ENCODE assay signal across 2 cellular contexts in the genomic region with DNA sequence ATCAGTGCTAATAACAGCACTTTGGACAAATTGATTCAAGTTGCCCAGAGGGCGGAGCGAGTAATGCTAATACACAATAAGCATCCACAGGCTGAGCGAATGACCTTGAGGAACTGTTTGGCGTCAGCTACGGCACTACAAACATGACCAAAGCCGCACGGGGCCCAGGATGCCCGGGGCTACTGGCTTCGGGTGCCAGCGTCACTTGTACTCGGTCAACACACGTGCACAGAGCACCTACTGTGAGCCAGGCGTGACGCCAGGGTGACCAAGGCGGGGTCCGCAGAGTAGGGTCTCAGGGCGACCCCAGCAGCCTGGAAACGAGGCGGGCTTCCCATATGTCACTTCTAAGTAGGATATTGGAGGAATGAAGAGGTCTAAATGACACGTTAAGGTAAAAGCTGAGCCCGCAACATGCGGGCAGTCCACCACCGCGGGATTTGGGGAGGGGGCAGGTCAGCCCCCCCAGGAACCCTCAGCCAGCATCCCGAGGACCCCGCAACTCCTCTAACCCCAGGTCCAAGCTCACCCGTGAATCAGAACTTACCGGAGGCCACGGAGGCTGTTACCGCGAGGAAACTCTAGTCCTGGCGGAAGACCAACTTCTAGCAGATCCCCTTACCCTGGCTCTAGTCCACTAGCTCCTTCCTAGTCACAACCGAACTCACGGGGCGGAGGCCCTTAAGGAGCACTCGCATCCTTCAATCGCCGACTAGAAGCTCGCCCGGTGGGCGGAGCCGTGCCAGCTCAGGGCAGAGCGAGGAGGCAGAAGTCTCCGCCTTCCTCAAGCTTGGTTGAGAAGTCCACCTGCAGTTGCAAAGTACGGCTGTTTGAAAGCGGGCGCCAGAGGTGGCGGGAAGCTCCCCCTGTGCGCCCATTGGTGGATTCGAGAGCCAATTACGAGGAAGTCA.
A peak's percentile ranks its signal among the peaks of the same experiment; 100 is the strongest.
TF ChIP-seq lines count a peak whose summit lies in the region.

A gene with protein sequence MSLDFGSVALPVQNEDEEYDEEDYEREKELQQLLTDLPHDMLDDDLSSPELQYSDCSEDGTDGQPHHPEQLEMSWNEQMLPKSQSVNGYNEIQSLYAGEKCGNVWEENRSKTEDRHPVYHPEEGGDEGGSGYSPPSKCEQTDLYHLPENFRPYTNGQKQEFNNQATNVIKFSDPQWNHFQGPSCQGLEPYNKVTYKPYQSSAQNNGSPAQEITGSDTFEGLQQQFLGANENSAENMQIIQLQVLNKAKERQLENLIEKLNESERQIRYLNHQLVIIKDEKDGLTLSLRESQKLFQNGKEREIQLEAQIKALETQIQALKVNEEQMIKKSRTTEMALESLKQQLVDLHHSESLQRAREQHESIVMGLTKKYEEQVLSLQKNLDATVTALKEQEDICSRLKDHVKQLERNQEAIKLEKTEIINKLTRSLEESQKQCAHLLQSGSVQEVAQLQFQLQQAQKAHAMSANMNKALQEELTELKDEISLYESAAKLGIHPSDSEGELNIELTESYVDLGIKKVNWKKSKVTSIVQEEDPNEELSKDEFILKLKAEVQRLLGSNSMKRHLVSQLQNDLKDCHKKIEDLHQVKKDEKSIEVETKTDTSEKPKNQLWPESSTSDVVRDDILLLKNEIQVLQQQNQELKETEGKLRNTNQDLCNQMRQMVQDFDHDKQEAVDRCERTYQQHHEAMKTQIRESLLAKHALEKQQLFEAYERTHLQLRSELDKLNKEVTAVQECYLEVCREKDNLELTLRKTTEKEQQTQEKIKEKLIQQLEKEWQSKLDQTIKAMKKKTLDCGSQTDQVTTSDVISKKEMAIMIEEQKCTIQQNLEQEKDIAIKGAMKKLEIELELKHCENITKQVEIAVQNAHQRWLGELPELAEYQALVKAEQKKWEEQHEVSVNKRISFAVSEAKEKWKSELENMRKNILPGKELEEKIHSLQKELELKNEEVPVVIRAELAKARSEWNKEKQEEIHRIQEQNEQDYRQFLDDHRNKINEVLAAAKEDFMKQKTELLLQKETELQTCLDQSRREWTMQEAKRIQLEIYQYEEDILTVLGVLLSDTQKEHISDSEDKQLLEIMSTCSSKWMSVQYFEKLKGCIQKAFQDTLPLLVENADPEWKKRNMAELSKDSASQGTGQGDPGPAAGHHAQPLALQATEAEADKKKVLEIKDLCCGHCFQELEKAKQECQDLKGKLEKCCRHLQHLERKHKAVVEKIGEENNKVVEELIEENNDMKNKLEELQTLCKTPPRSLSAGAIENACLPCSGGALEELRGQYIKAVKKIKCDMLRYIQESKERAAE (N-terminal part only) (minus strand): TSS at position 656 of the 911 bp plus-strand sequence. CDS start 5,420 bp downstream, outside the sequence.

TF ChIP-seq in HCT116, 20 proteins besides CTCF, POLR2A, EP300 and RAD21:
- TF ChIP-seq, protein P1, sequence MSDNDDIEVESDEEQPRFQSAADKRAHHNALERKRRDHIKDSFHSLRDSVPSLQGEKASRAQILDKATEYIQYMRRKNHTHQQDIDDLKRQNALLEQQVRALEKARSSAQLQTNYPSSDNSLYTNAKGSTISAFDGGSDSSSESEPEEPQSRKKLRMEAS (IDR thresholded peaks at IDR 0.05), result peak; percentile 37; the same call in 1 of the 2 replicates
- TF ChIP-seq FOSL1 (IDR thresholded peaks at IDR 0.05; ENCODE audit: low read depth) (no peak), SP1 (IDR thresholded peaks at IDR 0.05; ENCODE audit: low read depth) (peak; percentile 93), SIN3A (IDR thresholded peaks at IDR 0.05; ENCODE audit: low read depth) (peak; percentile 56; the same call in 1 of the 2 replicates), EGR1 (IDR thresholded peaks at IDR 0.05; ENCODE audit: low read depth) (no peak), ZFX (IDR thresholded peaks at IDR 0.05) (no peak), TCF7L2 (IDR thresholded peaks at IDR 0.05; ENCODE audit: borderline replicate concordance, extremely low read depth, insufficient read depth, insufficient read length) (peak; percentile 57), CEBPB (IDR thresholded peaks at IDR 0.05; ENCODE audit: low read depth) (no peak), CBX3 (IDR thresholded peaks at IDR 0.05; ENCODE audit: low read depth) (no peak), SRF (IDR thresholded peaks at IDR 0.05; ENCODE audit: low read depth) (no peak), ELF1 (IDR thresholded peaks at IDR 0.05; ENCODE audit: borderline replicate concordance, low read depth) (peak; percentile 72), POLR2AphosphoS5 (IDR thresholded peaks at IDR 0.05; ENCODE audit: low read depth, low read length) (peak; percentile 71)
- TF ChIP-seq, protein P2, sequence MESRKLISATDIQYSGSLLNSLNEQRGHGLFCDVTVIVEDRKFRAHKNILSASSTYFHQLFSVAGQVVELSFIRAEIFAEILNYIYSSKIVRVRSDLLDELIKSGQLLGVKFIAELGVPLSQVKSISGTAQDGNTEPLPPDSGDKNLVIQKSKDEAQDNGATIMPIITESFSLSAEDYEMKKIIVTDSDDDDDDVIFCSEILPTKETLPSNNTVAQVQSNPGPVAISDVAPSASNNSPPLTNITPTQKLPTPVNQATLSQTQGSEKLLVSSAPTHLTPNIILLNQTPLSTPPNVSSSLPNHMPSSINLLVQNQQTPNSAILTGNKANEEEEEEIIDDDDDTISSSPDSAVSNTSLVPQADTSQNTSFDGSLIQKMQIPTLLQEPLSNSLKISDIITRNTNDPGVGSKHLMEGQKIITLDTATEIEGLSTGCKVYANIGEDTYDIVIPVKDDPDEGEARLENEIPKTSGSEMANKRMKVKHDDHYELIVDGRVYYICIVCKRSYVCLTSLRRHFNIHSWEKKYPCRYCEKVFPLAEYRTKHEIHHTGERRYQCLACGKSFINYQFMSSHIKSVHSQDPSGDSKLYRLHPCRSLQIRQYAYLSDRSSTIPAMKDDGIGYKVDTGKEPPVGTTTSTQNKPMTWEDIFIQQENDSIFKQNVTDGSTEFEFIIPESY (IDR thresholded peaks at IDR 0.05; ENCODE audit: extremely low read depth, insufficient replicate concordance, low read length), result no peak
- TF ChIP-seq, protein P3, sequence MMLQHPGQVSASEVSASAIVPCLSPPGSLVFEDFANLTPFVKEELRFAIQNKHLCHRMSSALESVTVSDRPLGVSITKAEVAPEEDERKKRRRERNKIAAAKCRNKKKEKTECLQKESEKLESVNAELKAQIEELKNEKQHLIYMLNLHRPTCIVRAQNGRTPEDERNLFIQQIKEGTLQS (IDR thresholded peaks at IDR 0.05), result no peak

TF ChIP-seq in neural cell, 6 proteins besides CTCF, POLR2A, EP300 and RAD21 (continued from another document):
- TF ChIP-seq SMC3 (conservative IDR thresholded peaks at IDR 0.05; ENCODE audit: poor library complexity), result no peak
- peak; percentile 99 for TF ChIP-seq MXI1 (conservative IDR thresholded peaks at IDR 0.05; ENCODE audit: poor library complexity, severe bottlenecking)
- TF ChIP-seq, protein P4, sequence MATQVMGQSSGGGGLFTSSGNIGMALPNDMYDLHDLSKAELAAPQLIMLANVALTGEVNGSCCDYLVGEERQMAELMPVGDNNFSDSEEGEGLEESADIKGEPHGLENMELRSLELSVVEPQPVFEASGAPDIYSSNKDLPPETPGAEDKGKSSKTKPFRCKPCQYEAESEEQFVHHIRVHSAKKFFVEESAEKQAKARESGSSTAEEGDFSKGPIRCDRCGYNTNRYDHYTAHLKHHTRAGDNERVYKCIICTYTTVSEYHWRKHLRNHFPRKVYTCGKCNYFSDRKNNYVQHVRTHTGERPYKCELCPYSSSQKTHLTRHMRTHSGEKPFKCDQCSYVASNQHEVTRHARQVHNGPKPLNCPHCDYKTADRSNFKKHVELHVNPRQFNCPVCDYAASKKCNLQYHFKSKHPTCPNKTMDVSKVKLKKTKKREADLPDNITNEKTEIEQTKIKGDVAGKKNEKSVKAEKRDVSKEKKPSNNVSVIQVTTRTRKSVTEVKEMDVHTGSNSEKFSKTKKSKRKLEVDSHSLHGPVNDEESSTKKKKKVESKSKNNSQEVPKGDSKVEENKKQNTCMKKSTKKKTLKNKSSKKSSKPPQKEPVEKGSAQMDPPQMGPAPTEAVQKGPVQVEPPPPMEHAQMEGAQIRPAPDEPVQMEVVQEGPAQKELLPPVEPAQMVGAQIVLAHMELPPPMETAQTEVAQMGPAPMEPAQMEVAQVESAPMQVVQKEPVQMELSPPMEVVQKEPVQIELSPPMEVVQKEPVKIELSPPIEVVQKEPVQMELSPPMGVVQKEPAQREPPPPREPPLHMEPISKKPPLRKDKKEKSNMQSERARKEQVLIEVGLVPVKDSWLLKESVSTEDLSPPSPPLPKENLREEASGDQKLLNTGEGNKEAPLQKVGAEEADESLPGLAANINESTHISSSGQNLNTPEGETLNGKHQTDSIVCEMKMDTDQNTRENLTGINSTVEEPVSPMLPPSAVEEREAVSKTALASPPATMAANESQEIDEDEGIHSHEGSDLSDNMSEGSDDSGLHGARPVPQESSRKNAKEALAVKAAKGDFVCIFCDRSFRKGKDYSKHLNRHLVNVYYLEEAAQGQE (IDR thresholded peaks at IDR 0.05; ENCODE audit: borderline replicate concordance), result no peak
- peak; percentile 42 for TF ChIP-seq POLR2AphosphoS5 (IDR thresholded peaks at IDR 0.05)
TF ChIP-seq in neural cell: peak in this region for 2.
